In the genomic region with DNA sequence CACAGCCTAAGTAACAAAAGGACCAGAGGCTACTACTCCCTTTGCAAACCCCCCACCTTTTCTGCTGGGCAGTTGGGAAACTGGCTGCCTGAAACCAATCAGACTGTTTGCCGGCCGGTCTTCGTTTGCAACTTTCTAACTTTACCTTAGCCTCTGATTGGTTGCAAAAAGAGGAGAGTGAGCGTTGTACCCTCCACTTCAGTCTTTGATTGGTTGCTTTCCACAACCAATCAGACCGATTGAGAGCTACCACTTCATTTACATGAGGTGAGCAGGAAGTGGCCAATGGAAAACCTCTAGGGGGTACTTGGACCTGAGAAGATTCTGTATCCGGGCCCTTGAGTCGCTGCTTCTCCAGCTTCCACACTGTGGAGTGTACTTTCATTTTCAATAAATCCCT, we compare ENCODE assay signal across 1 cellular context.
TF ChIP-seq lines count a peak whose summit lies in the region.

No MANE protein-coding gene starts in this region.

TF ChIP-seq in GM23338, 12 proteins besides CTCF, POLR2A, EP300 and RAD21:
- TF ChIP-seq, protein P1, sequence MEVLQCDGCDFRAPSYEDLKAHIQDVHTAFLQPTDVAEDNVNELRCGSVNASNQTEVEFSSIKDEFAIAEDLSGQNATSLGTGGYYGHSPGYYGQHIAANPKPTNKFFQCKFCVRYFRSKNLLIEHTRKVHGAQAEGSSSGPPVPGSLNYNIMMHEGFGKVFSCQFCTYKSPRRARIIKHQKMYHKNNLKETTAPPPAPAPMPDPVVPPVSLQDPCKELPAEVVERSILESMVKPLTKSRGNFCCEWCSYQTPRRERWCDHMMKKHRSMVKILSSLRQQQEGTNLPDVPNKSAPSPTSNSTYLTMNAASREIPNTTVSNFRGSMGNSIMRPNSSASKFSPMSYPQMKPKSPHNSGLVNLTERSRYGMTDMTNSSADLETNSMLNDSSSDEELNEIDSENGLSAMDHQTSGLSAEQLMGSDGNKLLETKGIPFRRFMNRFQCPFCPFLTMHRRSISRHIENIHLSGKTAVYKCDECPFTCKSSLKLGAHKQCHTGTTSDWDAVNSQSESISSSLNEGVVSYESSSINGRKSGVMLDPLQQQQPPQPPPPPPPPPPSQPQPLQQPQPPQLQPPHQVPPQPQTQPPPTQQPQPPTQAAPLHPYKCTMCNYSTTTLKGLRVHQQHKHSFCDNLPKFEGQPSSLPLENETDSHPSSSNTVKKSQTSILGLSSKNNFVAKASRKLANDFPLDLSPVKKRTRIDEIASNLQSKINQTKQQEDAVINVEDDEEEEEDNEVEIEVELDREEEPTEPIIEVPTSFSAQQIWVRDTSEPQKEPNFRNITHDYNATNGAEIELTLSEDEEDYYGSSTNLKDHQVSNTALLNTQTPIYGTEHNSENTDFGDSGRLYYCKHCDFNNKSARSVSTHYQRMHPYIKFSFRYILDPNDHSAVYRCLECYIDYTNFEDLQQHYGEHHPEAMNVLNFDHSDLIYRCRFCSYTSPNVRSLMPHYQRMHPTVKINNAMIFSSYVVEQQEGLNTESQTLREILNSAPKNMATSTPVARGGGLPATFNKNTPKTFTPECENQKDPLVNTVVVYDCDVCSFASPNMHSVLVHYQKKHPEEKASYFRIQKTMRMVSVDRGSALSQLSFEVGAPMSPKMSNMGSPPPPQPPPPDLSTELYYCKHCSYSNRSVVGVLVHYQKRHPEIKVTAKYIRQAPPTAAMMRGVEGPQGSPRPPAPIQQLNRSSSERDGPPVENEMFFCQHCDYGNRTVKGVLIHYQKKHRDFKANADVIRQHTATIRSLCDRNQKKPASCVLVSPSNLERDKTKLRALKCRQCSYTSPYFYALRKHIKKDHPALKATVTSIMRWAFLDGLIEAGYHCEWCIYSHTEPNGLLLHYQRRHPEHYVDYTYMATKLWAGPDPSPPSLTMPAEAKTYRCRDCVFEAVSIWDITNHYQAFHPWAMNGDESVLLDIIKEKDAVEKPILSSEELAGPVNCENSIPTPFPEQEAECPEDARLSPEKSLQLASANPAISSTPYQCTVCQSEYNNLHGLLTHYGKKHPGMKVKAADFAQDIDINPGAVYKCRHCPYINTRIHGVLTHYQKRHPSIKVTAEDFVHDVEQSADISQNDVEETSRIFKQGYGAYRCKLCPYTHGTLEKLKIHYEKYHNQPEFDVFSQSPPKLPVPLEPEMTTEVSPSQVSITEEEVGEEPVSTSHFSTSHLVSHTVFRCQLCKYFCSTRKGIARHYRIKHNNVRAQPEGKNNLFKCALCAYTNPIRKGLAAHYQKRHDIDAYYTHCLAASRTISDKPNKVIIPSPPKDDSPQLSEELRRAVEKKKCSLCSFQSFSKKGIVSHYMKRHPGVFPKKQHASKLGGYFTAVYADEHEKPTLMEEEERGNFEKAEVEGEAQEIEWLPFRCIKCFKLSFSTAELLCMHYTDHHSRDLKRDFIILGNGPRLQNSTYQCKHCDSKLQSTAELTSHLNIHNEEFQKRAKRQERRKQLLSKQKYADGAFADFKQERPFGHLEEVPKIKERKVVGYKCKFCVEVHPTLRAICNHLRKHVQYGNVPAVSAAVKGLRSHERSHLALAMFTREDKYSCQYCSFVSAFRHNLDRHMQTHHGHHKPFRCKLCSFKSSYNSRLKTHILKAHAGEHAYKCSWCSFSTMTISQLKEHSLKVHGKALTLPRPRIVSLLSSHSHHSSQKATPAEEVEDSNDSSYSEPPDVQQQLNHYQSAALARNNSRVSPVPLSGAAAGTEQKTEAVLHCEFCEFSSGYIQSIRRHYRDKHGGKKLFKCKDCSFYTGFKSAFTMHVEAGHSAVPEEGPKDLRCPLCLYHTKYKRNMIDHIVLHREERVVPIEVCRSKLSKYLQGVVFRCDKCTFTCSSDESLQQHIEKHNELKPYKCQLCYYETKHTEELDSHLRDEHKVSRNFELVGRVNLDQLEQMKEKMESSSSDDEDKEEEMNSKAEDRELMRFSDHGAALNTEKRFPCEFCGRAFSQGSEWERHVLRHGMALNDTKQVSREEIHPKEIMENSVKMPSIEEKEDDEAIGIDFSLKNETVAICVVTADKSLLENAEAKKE (CRISPR knock-in tag; IDR thresholded peaks at IDR 0.05): no peak
- TF ChIP-seq JUNB (IDR thresholded peaks at IDR 0.05; ENCODE audit: unreplicated experiment): no peak
- TF ChIP-seq, protein P2, sequence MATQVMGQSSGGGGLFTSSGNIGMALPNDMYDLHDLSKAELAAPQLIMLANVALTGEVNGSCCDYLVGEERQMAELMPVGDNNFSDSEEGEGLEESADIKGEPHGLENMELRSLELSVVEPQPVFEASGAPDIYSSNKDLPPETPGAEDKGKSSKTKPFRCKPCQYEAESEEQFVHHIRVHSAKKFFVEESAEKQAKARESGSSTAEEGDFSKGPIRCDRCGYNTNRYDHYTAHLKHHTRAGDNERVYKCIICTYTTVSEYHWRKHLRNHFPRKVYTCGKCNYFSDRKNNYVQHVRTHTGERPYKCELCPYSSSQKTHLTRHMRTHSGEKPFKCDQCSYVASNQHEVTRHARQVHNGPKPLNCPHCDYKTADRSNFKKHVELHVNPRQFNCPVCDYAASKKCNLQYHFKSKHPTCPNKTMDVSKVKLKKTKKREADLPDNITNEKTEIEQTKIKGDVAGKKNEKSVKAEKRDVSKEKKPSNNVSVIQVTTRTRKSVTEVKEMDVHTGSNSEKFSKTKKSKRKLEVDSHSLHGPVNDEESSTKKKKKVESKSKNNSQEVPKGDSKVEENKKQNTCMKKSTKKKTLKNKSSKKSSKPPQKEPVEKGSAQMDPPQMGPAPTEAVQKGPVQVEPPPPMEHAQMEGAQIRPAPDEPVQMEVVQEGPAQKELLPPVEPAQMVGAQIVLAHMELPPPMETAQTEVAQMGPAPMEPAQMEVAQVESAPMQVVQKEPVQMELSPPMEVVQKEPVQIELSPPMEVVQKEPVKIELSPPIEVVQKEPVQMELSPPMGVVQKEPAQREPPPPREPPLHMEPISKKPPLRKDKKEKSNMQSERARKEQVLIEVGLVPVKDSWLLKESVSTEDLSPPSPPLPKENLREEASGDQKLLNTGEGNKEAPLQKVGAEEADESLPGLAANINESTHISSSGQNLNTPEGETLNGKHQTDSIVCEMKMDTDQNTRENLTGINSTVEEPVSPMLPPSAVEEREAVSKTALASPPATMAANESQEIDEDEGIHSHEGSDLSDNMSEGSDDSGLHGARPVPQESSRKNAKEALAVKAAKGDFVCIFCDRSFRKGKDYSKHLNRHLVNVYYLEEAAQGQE (IDR thresholded peaks at IDR 0.05; ENCODE audit: unreplicated experiment): no peak
- TF ChIP-seq, protein P3, sequence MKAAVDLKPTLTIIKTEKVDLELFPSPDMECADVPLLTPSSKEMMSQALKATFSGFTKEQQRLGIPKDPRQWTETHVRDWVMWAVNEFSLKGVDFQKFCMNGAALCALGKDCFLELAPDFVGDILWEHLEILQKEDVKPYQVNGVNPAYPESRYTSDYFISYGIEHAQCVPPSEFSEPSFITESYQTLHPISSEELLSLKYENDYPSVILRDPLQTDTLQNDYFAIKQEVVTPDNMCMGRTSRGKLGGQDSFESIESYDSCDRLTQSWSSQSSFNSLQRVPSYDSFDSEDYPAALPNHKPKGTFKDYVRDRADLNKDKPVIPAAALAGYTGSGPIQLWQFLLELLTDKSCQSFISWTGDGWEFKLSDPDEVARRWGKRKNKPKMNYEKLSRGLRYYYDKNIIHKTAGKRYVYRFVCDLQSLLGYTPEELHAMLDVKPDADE (IDR thresholded peaks at IDR 0.05): no peak
- TF ChIP-seq CREB1 (CRISPR knock-in tag; IDR thresholded peaks at IDR 0.05; ENCODE audit: low read depth): no peak
- TF ChIP-seq POLR2AphosphoS5 (IDR thresholded peaks at IDR 0.05; ENCODE audit: low read depth): no peak
- TF ChIP-seq ZNF114 (CRISPR knock-in tag; IDR thresholded peaks at IDR 0.05): no peak
- TF ChIP-seq ZNF331 (CRISPR knock-in tag; IDR thresholded peaks at IDR 0.05; ENCODE audit: low read depth): no peak
- no peak for TF ChIP-seq EZH2phosphoT487 (IDR thresholded peaks at IDR 0.05; ENCODE audit: unreplicated experiment)
- no peak for TF ChIP-seq NANOG (IDR thresholded peaks at IDR 0.05; ENCODE audit: borderline replicate concordance)
- no peak for TF ChIP-seq EZH2 (IDR thresholded peaks at IDR 0.05; ENCODE audit: low read depth, unreplicated experiment)
- TF ChIP-seq STAT1 (IDR thresholded peaks at IDR 0.05; ENCODE audit: unreplicated experiment): no peak
